ENCODE assay signal across 9 cellular contexts in genomic region chr1:95742591-95743089, GRCh38.
DNase-seq lines count a peak whose midpoint lies in the region; ATAC-seq and TF ChIP-seq lines count a peak whose summit lies in the region.
"Had no signal": no experiment of that assay in that cellular context is flagged by ENCODE, and none has a peak within 500 bp of the region (broad histone marks: within the 10 kb centered on the region; RNA-seq: fewer than 3 reads in every experiment).

No MANE protein-coding gene starts in this region.

- DNase-seq in AG08395 (ENCODE audit: low spot score) = peak; percentile 7
- peak; percentile 74 for DNase-seq in NCI-H748 (lab: John Stamatoyannopoulos, UW; ENCODE audit: unreplicated experiment)
- DNase-seq in fibroblast of the conjunctiva (ENCODE audit: low read depth) = peak; percentile 23
- no peak for DNase-seq in stimulated activated naive B cell treated with anti-CD40 and anti-IgM and Interleukin-4, amounts not matched to agents 10 μg/mL and 1 μg/mL and 100 μg/mL, for 72 hours
- DNase-seq in hepatic stellate cell (ENCODE audit: low spot score) = no peak
- no peak for DNase-seq in uterus
- no peak for DNase-seq in NOMO-1 (lab: John Stamatoyannopoulos, UW; ENCODE audit: unreplicated experiment in 2 of 2)

- TF ChIP-seq CTCF in uterus (IDR thresholded peaks at IDR 0.05) = no peak

- H3K27ac Mint-ChIP-seq in stimulated activated naive B cell treated with anti-CD40 and anti-IgM and Interleukin-4, amounts not matched to agents 10 μg/mL and 1 μg/mL and 100 μg/mL, for 72 hours = no peak overlapping the region
- H3K27ac Mint-ChIP-seq: B cell had no signal

- H3K4me1 Mint-ChIP-seq in stimulated activated naive B cell treated with anti-CD40 and anti-IgM and Interleukin-4, amounts not matched to agents 10 μg/mL and 1 μg/mL and 100 μg/mL, for 72 hours = no peaks in the 10 kb centered on the region
- H3K4me1 Mint-ChIP-seq: B cell had no signal

- H3K9me3 ChIP-seq in uterus = no peaks in the 10 kb centered on the region

- no peak overlapping the region for H3K27ac ChIP-seq in uterus

- H3K4me3 ChIP-seq in uterus = no peak overlapping the region

- no peaks in the 10 kb centered on the region for H3K27me3 ChIP-seq in uterus

- intact Hi-C loops in uterus (cut with DNase I; ENCODE audit: low total_unique reads) = no loop called here

- H3K36me3 ChIP-seq in uterus = no peaks in the 10 kb centered on the region

- peak; percentile 70 for ATAC-seq in HG02642 (IDR thresholded peaks at IDR 0.05; ENCODE audit: poor library complexity, unreplicated experiment)
- no peak for ATAC-seq in stimulated activated naive B cell treated with anti-CD40 and anti-IgM and Interleukin-4, amounts not matched to agents 10 μg/mL and 1 μg/mL and 100 μg/mL, for 72 hours (replicated peaks)

- H3K4me1 ChIP-seq in uterus = no peaks in the 10 kb centered on the region

- peaks cover 8 to 12% of the 10 kb centered on the region in 2 donors for H3K9me3 Mint-ChIP-seq in stimulated activated naive B cell treated with anti-CD40 and anti-IgM and Interleukin-4, amounts not matched to agents 10 μg/mL and 1 μg/mL and 100 μg/mL, for 72 hours

- no peak overlapping the region for H3K4me3 Mint-ChIP-seq in stimulated activated naive B cell treated with anti-CD40 and anti-IgM and Interleukin-4, amounts not matched to agents 10 μg/mL and 1 μg/mL and 100 μg/mL, for 72 hours
- H3K4me3 Mint-ChIP-seq: B cell had no signal

- H3K36me3 Mint-ChIP-seq in stimulated activated naive B cell treated with anti-CD40 and anti-IgM and Interleukin-4, amounts not matched to agents 10 μg/mL and 1 μg/mL and 100 μg/mL, for 72 hours = no peaks in the 10 kb centered on the region

- no peak for TF ChIP-seq POLR2A in uterus (IDR thresholded peaks at IDR 0.05)

- no peaks in the 10 kb centered on the region for H3K27me3 Mint-ChIP-seq in stimulated activated naive B cell treated with anti-CD40 and anti-IgM and Interleukin-4, amounts not matched to agents 10 μg/mL and 1 μg/mL and 100 μg/mL, for 72 hours
- H3K27me3 Mint-ChIP-seq: B cell had no signal

Comparison
In these comparisons a context has a peak if more than half of its experiments do, and no peak if none do; other contexts are left out.
1. DNase-seq: peak in AG08395 (single experiment), NCI-H748 (single experiment) and fibroblast of the conjunctiva (single experiment); none in stimulated activated naive B cell treated with anti-CD40 and anti-IgM and Interleukin-4, amounts not matched to agents 10 μg/mL and 1 μg/mL and 100 μg/mL, for 72 hours (single experiment), hepatic stellate cell (single experiment), uterus (0 of 2) and NOMO-1 (0 of 2).